Comparison of ENCODE assay signal across 11 cellular contexts in the genomic region with DNA sequence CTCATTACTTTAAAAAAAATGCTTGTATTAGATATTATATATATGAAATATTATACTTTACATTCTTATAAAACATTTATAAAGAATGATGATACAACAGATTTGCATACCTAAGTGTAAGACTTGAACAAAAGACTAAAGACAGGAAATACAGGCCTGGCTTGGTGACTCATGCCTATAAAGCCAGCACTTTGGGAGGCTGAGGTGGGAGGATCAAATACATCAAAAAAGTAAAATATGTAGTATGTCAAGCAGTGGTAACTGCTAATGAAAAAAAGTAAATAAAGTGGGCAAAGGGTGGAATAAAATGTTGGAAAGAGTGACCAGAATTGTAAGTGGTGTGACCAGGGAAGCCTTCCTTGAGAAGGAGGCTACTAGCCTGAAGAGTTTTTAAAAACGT.
A peak's percentile ranks its signal among the peaks of the same experiment; 100 is the strongest.
DNase-seq lines count a peak whose midpoint lies in the region; ATAC-seq and TF ChIP-seq lines count a peak whose summit lies in the region.
"Had no signal": no experiment of that assay in that cellular context is flagged by ENCODE, and none has a peak within 500 bp of the region (broad histone marks: within the 10 kb centered on the region; RNA-seq: fewer than 3 reads in every experiment).

No MANE protein-coding gene starts in this region.

- no peaks in the 10 kb centered on the region; the same call in 1 of the 3 replicates for H3K9me3 Mint-ChIP-seq in GM23338

- H3K27me3 ChIP-seq in GM23338 (ENCODE audit: insufficient read depth) = no peaks in the 10 kb centered on the region
- no peaks in the 10 kb centered on the region for H3K27me3 ChIP-seq in SJSA1 (replicated peaks)
- no peaks in the 10 kb centered on the region for H3K27me3 ChIP-seq in fibroblast of lung (ENCODE audit: control insufficient read depth, insufficient read depth, low read length)
- no peaks in the 10 kb centered on the region for H3K27me3 ChIP-seq in spleen (replicated peaks in 1 of 7)
- H3K27me3 ChIP-seq: right atrium auricular region had no signal

- H3K9me3 ChIP-seq in SJSA1 (replicated peaks) = no peaks in the 10 kb centered on the region; the same call in 1 of the 2 replicates
- H3K9me3 ChIP-seq in fibroblast of lung (ENCODE audit: control insufficient read depth, insufficient read depth, low read depth, low read length) = no peaks in the 10 kb centered on the region
- H3K9me3 ChIP-seq in spleen = peaks cover 0 to 10% (median 8%) of the 10 kb centered on the region in 8 donors
- H3K9me3 ChIP-seq: right atrium auricular region had no signal

- peaks cover 13% of the 10 kb centered on the region for H3K4me1 Mint-ChIP-seq in GM23338

- peaks cover 9% of the 10 kb centered on the region for H3K27me3 Mint-ChIP-seq in GM23338 (ENCODE audit: insufficient read depth, low read depth, poor library complexity)

- no peaks in the 10 kb centered on the region for H3K79me2 ChIP-seq in GM23338 (replicated peaks; ENCODE audit: insufficient read depth)
- no peaks in the 10 kb centered on the region for H3K79me2 ChIP-seq in fibroblast of lung (ENCODE audit: control insufficient read depth, insufficient read depth, low read length)

- TF ChIP-seq CTCF in GM23338 (conservative IDR thresholded peaks at IDR 0.05; ENCODE audit: low read depth in 2 of 2) (no peak), fibroblast of lung (conservative IDR thresholded peaks at IDR 0.05 in 1 of 2, IDR thresholded peaks at IDR 0.05 in 1 of 2; ENCODE audit: low read depth in 1 of 2, low read length in 2 of 2) (no peak), spleen (IDR thresholded peaks at IDR 0.05 in 8 of 11, conservative IDR thresholded peaks at IDR 0.05 in 3 of 11) (no peak)

- intact Hi-C loops in spleen (cut with DNase I; ENCODE audit: low total_unique reads) = no loop called here

- TF ChIP-seq POLR2A in spleen (IDR thresholded peaks at IDR 0.05) = no peak

- H3K4me2 ChIP-seq in GM23338 (no peak overlapping the region), fibroblast of lung (ENCODE audit: extremely low read depth, insufficient read depth, low read length) (no peak overlapping the region)

- H3K9me2 ChIP-seq in GM23338 (ENCODE audit: insufficient read depth) = no peaks in the 10 kb centered on the region

- peaks cover 9% of the 10 kb centered on the region for H3K36me3 Mint-ChIP-seq in GM23338 (ENCODE audit: low read depth)

- H3K4me1 ChIP-seq in GM23338 (ENCODE audit: insufficient read depth) (no peaks in the 10 kb centered on the region; the same call in 1 of the 2 replicates), SJSA1 (replicated peaks) (peaks cover 13% of the 10 kb centered on the region), fibroblast of lung (ENCODE audit: control insufficient read depth, extremely low read depth, insufficient read depth, low read length) (peaks cover 2% of the 10 kb centered on the region), spleen (no peaks in the 10 kb centered on the region)
- H3K4me1 ChIP-seq: right atrium auricular region had no signal

- WGBS in spleen, 5 donors = 88 to 96% (median 93%) methylated on average over 1 of the region's 1 CpG

- DNase-seq in A172 (ENCODE audit: low spot score) = peak; percentile 79
- no peak for DNase-seq in GM23338 (ENCODE audit: low spot score)
- DNase-seq in SJSA1 (ENCODE audit: low read depth in 1 of 2, low spot score in 2 of 2) = peak; percentile 50 to 52
- peak; percentile 27 to 76 for DNase-seq in fibroblast of lung (ENCODE audit: low read depth in 2 of 2)
- no peak for DNase-seq in OCI-M2 (lab: John Stamatoyannopoulos, UW; ENCODE audit: unreplicated experiment)
- no peak for DNase-seq in spleen
- no peak for DNase-seq in foreskin melanocyte
- DNase-seq: activated CD8-positive, alpha-beta memory T cell treated with anti-CD3 and anti-CD28 coated beads, Interleukin-2, amount 50 U/mL, for 4 hours; amygdala had no signal

- no peak overlapping the region for H3K4me3 Mint-ChIP-seq in GM23338

- no peak for ATAC-seq in GM23338
- no peak for ATAC-seq in activated CD4-positive, CD25-positive, alpha-beta regulatory T cell treated with anti-CD3 and anti-CD28 coated beads, Interleukin-2, amount 50 U/mL, for 24 hours

- H2AFZ ChIP-seq in GM23338 (no peak overlapping the region), fibroblast of lung (ENCODE audit: low read length) (no peak overlapping the region)

- H3K27ac Mint-ChIP-seq in GM23338 = 0 out of 2 replicates have a peak overlapping the region, but pooled peaks have one; percentile 60

- H3K27ac ChIP-seq in GM23338 (ENCODE audit: low read depth) (no peak overlapping the region), SJSA1 (peak overlapping the region; percentile 45; the same call in 1 of the 2 replicates), fibroblast of lung (ENCODE audit: insufficient read depth, low read length) (no peak overlapping the region), spleen (no peak overlapping the region)
- H3K27ac ChIP-seq: right atrium auricular region had no signal

- H3F3A ChIP-seq in GM23338 (replicated peaks; ENCODE audit: low read depth) = no peaks in the 10 kb centered on the region

- H3K4me3 ChIP-seq in GM23338 = no peak overlapping the region
- H3K4me3 ChIP-seq in SJSA1 = no peak overlapping the region
- no peak overlapping the region for H3K4me3 ChIP-seq in fibroblast of lung (replicated peaks in 1 of 4; ENCODE audit: control extremely low read depth in 1 of 4, insufficient read depth in 1 of 4, low read depth in 3 of 4, low read length in 4 of 4)
- H3K4me3 ChIP-seq in spleen = no peak overlapping the region
- H3K4me3 ChIP-seq: right atrium auricular region had no signal

- H3K9ac ChIP-seq in fibroblast of lung (ENCODE audit: insufficient read depth, low read length) = no peak overlapping the region

- H4K20me1 ChIP-seq in GM23338 (replicated peaks; ENCODE audit: insufficient read depth) (no peaks in the 10 kb centered on the region), fibroblast of lung (ENCODE audit: control insufficient read depth, extremely low read depth, insufficient read depth, low read length) (no peaks in the 10 kb centered on the region)

- 0 out of 2 replicates have a peak, but pooled peaks cover 4% of the 10 kb centered on the region for H3K36me3 ChIP-seq in GM23338 (ENCODE audit: insufficient read depth)
- H3K36me3 ChIP-seq in SJSA1 = no peaks in the 10 kb centered on the region
- no peaks in the 10 kb centered on the region for H3K36me3 ChIP-seq in fibroblast of lung (ENCODE audit: control insufficient read depth, insufficient read depth, low read length)
- H3K36me3 ChIP-seq in spleen = peaks cover 0 to 16% (median 0%) of the 10 kb centered on the region in 6 donors
- H3K36me3 ChIP-seq: right atrium auricular region had no signal

TF ChIP-seq in GM23338, 12 proteins besides CTCF, POLR2A, EP300 and RAD21 (continues in another document):
- TF ChIP-seq ZNF462 (CRISPR knock-in tag; IDR thresholded peaks at IDR 0.05) = no peak
- TF ChIP-seq ZNF114 (CRISPR knock-in tag; IDR thresholded peaks at IDR 0.05) = no peak

Comparison
In these comparisons a context has a peak if more than half of its experiments do, and no peak if none do; other contexts are left out.
1. DNase-seq: peak in A172 (single experiment), SJSA1 (2 of 2) and fibroblast of lung (2 of 2); none in GM23338 (single experiment), OCI-M2 (single experiment), spleen (single experiment) and foreskin melanocyte (single experiment).